In the genomic region with DNA sequence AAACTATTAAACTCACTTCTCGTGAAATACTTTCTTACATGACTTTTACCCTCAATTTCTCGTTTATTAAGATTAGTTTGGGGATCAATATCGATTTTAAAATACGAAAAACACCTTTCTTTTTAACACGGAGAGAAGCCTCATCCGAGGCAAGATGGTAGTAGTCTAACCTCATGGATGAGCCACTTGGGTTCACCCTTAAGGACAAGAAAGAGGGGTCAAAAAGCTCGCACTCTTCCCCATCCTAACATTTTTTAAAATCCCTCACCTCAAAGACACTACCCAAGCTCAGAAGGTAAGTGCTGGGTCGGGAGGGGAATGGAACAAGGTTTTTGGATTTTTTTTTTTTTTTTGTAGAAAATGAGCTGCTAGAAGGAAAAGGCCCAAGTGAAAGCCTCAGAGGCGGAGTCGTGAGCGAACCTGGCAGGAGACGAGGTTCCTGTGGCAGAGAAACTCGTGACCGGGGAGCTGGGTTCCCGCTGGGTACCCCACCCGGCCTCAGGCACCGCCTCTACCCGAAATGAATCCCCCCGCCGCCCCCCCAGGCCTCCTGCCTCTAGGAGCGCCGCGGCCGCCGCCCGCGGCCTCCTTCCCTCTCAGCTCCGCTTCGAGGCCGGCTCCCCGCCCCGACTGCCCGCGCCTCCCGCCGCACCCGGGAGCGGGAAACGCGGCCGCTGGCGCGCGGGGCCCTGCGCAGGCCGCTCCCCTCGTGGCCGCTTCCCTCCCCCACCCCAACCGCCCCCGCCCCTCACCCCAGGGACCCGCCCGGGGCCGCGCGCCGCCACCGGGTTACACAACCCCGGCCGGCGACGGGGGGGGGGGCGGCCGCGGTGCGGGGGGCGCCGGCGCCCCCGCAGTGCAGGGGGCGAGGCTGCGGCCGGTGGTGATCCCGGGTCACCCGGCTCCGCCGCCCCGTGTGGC, we compare ENCODE assay signal across 8 cellular contexts. TPM values are rescaled to one million over a fixed set of nuclear protein-coding genes. Genes with fewer than 3 reads are reported as not detected.
A peak's percentile ranks its signal among the peaks of the same experiment; 100 is the strongest.
DNase-seq lines count a peak whose midpoint lies in the region; ATAC-seq and TF ChIP-seq lines count a peak whose summit lies in the region.

No MANE protein-coding gene starts in this region.

- H3K27me3 ChIP-seq in suprapubic skin, result no peaks in the 10 kb centered on the region

- H3K9me3 ChIP-seq in suprapubic skin, result no peaks in the 10 kb centered on the region

- H3K4me3 ChIP-seq in suprapubic skin, result peak overlapping the region; percentile 73

- peaks cover 12% of the 10 kb centered on the region for H3K36me3 ChIP-seq in suprapubic skin

- DNase-seq in CD1c-positive myeloid dendritic cell (ENCODE audit: extremely low spot score) (peak; percentile 45), RPMI7951 (ENCODE audit: low read depth) (peak; percentile 31), globus pallidus (ENCODE audit: low spot score) (peak; percentile 59), omental fat pad (ENCODE audit: low spot score) (no peak), suprapubic skin (ENCODE audit: low spot score in 2 of 2) (peak; percentile 87 to 88)
- peak; percentile 50 for DNase-seq in activated naive CD4-positive, alpha-beta T cell treated with anti-CD3 and anti-CD28 coated beads, Interleukin-2, amount 50 U/mL, for 16 hours

- no peak for TF ChIP-seq EP300 in suprapubic skin (IDR thresholded peaks at IDR 0.05)

- TF ChIP-seq POLR2A in suprapubic skin (IDR thresholded peaks at IDR 0.05), result peak in 1 of 2 donors; percentile 17

- peaks cover 58% of the 10 kb centered on the region for H3K4me1 ChIP-seq in suprapubic skin

- H3K27ac ChIP-seq in suprapubic skin, result peak overlapping the region; percentile 94

- TF ChIP-seq CTCF in omental fat pad (IDR thresholded peaks at IDR 0.05) (no peak), suprapubic skin (IDR thresholded peaks at IDR 0.05) (no peak)

- WGBS in suprapubic skin, result 1% methylated on average over 18 of the region's 77 CpGs

- ATAC-seq in HG02642 (IDR thresholded peaks at IDR 0.05; ENCODE audit: poor library complexity, unreplicated experiment) (peak; percentile 15), omental fat pad (ENCODE audit: low FRiP score) (peak; percentile 34), HG02759 (IDR thresholded peaks at IDR 0.05; ENCODE audit: unreplicated experiment) (no peak)

RNA-seq across cellular contexts. Expression of a gene that starts 1.6 kb away (rescaled TPM):
- 22.6 and 30.3 TPM in 2 replicates for total RNA-seq in RPMI7951 (2014; rRNA removed; shearing (Covaris generic))
- total RNA-seq in omental fat pad (10 to 100 TPM; 36.5 to 62.3 (median 44.2) TPM), suprapubic skin (10 to 100 TPM; 31.0 to 36.4 (median 35.6) TPM)

RNA-seq across cellular contexts. Expression of a gene that starts 45.7 kb away (rescaled TPM):
- not detected in 2 replicates for total RNA-seq in RPMI7951 (2014; rRNA removed; shearing (Covaris generic))
- total RNA-seq in omental fat pad (not detected), suprapubic skin (not detected)
